ENCODE assay signal across 20 cellular contexts in genomic region chr11:73318501-73319011, GRCh38. TPM values are rescaled to one million over a fixed set of nuclear protein-coding genes. Genes with fewer than 3 reads are reported as not detected.
DNase-seq lines count a peak whose midpoint lies in the region; ATAC-seq and TF ChIP-seq lines count a peak whose summit lies in the region.
"Had no signal": no experiment of that assay in that cellular context is flagged by ENCODE, and none has a peak within 500 bp of the region (broad histone marks: within the 10 kb centered on the region; RNA-seq: fewer than 3 reads in every experiment).

No MANE protein-coding gene starts in this region.

- H3K4me3 Mint-ChIP-seq in mesothelial cell of epicardium, result no peak overlapping the region
- H3K4me3 Mint-ChIP-seq: activated naive CD8-positive, alpha-beta T cell treated with anti-CD3 and anti-CD28 coated beads for 36 hours; activated T-cell treated with anti-CD3 and anti-CD28 coated beads, Interleukin-2, amount 50 U/mL, for 4 hours; central memory CD8-positive, alpha-beta T cell; immature natural killer cell had no signal

- no peak overlapping the region for H3K9ac ChIP-seq in neuronal stem cell (ENCODE audit: low read depth, low read length, poor library complexity)

- no peaks in the 10 kb centered on the region for H3K9me3 Mint-ChIP-seq in mesothelial cell of epicardium
- H3K9me3 Mint-ChIP-seq: activated naive CD8-positive, alpha-beta T cell treated with anti-CD3 and anti-CD28 coated beads for 36 hours; activated T-cell treated with anti-CD3 and anti-CD28 coated beads, Interleukin-2, amount 50 U/mL, for 4 hours; central memory CD8-positive, alpha-beta T cell; immature natural killer cell had no signal

- no peak overlapping the region for H3K4ac ChIP-seq in neuronal stem cell (ENCODE audit: low read length)

- H2BK15ac ChIP-seq in neuronal stem cell (ENCODE audit: low read length), result no peak overlapping the region

- H2AFZ ChIP-seq in neuronal stem cell (ENCODE audit: low read length), result no peak overlapping the region

- no peak overlapping the region for H3K14ac ChIP-seq in neuronal stem cell (ENCODE audit: low read length)

- DNase-seq in DMS 273 (lab: John Stamatoyannopoulos, UW; ENCODE audit: unreplicated experiment) (peak; percentile 46), DMS 273 treated with DMSO at 0.1 percent for 48 hours (lab: John Stamatoyannopoulos, UW) (no peak), caudate nucleus (lab: John Stamatoyannopoulos, UW) (no peak), mesothelial cell of epicardium (ENCODE audit: low spot score in 2 of 2, unreplicated experiment in 2 of 2) (no peak), thyroid gland (peak; percentile 84 to 85), GM10266 (ENCODE audit: extremely low spot score) (no peak), neuronal stem cell (ENCODE audit: low spot score) (no peak)
- DNase-seq: activated CD4-positive, alpha-beta T cell treated with anti-CD3 and anti-CD28 coated beads, Interleukin-2, amount 50 U/mL, for 1 hour; activated naive CD8-positive, alpha-beta T cell treated with anti-CD3 and anti-CD28 coated beads for 36 hours; activated T-cell treated with anti-CD3 and anti-CD28 coated beads, Interleukin-2, amount 50 U/mL, for 4 hours; immature natural killer cell; Karpas-422; NCI-H1417 treated with DMSO at 0.1 percent for 48 hours; stimulated activated CD4-positive, alpha-beta T cell treated with anti-CD3 and anti-CD28 coated beads, Interleukin-15, amount 100 ng/mL, for 24 hours had no signal

- H3K27me3 Mint-ChIP-seq in mesothelial cell of epicardium (ENCODE audit: low read depth), result no peaks in the 10 kb centered on the region
- H3K27me3 Mint-ChIP-seq: activated naive CD8-positive, alpha-beta T cell treated with anti-CD3 and anti-CD28 coated beads for 36 hours had no signal

- H4K8ac ChIP-seq in neuronal stem cell (ENCODE audit: low read depth, low read length), result no peak overlapping the region

- peak overlapping the region; percentile 61 for H3K27ac Mint-ChIP-seq in mesothelial cell of epicardium
- H3K27ac Mint-ChIP-seq: activated naive CD8-positive, alpha-beta T cell treated with anti-CD3 and anti-CD28 coated beads for 36 hours; immature natural killer cell had no signal

- TF ChIP-seq POLR2A in thyroid gland (IDR thresholded peaks at IDR 0.05), result no peak

- H3K4me3 ChIP-seq in thyroid gland (replicated peaks in 1 of 3) (no peak overlapping the region), neuronal stem cell (ENCODE audit: low read length in 2 of 2) (no peak overlapping the region)
- H3K4me3 ChIP-seq: SJSA1 had no signal

- TF ChIP-seq CTCF in mesothelial cell of epicardium (IDR thresholded peaks at IDR 0.05; ENCODE audit: unreplicated experiment) (no peak), thyroid gland (IDR thresholded peaks at IDR 0.05) (peak in 1 of 6 experiments; percentile 5), GM10266 (IDR thresholded peaks at IDR 0.05; ENCODE audit: control insufficient read depth, insufficient read depth, low read depth, missing control alignments) (no peak)

- H3K36me3 Mint-ChIP-seq in mesothelial cell of epicardium, result peaks cover 12% of the 10 kb centered on the region
- H3K36me3 Mint-ChIP-seq: activated naive CD8-positive, alpha-beta T cell treated with anti-CD3 and anti-CD28 coated beads for 36 hours; immature natural killer cell had no signal

- peaks cover 75% of the 10 kb centered on the region for H3K4me1 Mint-ChIP-seq in mesothelial cell of epicardium

- no peak overlapping the region for H2BK120ac ChIP-seq in neuronal stem cell (ENCODE audit: low read depth, low read length)

- H3K27ac ChIP-seq in caudate nucleus (ENCODE audit: low read depth, low read length) (peak overlapping the region; percentile 75), thyroid gland (peak overlapping the region; percentile 79 to 99 (median 97)), neuronal stem cell (replicated peaks; ENCODE audit: low read length) (no peak overlapping the region)
- H3K27ac ChIP-seq: 22Rv1, HL-60, SJSA1 had no signal

- no peak overlapping the region for H3K23ac ChIP-seq in neuronal stem cell (ENCODE audit: low read depth, low read length, poor library complexity)

- no peak overlapping the region for H4K91ac ChIP-seq in neuronal stem cell (ENCODE audit: low read depth, low read length, poor library complexity)

- ATAC-seq in GM18868 (IDR thresholded peaks at IDR 0.05; ENCODE audit: unreplicated experiment), result no peak
- ATAC-seq: activated T-cell treated with anti-CD3 and anti-CD28 coated beads, Interleukin-2, amount 50 U/mL, for 4 hours had no signal

- no peak overlapping the region for H3K4me2 ChIP-seq in neuronal stem cell (ENCODE audit: insufficient read depth, low read length, poor library complexity, severe bottlenecking)

- no peak overlapping the region for H2BK12ac ChIP-seq in neuronal stem cell (ENCODE audit: low read length)

- intact Hi-C loops in thyroid gland (cut with DNase I), result no loop called here

- H3K9me3 ChIP-seq in thyroid gland (no peaks in the 10 kb centered on the region), neuronal stem cell (replicated peaks in 1 of 2; ENCODE audit: control insufficient read depth in 2 of 2, insufficient read depth in 1 of 2, low read depth in 1 of 2, low read length in 2 of 2) (no peaks in the 10 kb centered on the region)
- H3K9me3 ChIP-seq: SJSA1 had no signal

- H3K79me1 ChIP-seq in neuronal stem cell (ENCODE audit: low read depth, low read length), result peaks cover 43% of the 10 kb centered on the region

- no peak overlapping the region for H2AK5ac ChIP-seq in neuronal stem cell (ENCODE audit: low read depth, low read length)

- 31% methylated on average over 8 of the region's 8 CpGs for WGBS in thyroid gland, 2 donors
- WGBS in neuronal stem cell (ENCODE audit: extremely low coverage in 2 of 2, insufficient read length in 2 of 2, insufficient replicate concordance in 1 of 2), 2 donors, result no CpG with 5 or more reads among the region's 8 CpGs

- H3K18ac ChIP-seq in neuronal stem cell (ENCODE audit: low read length), result no peak overlapping the region

- H3K4me1 ChIP-seq in thyroid gland (peaks cover 80 to 100% of the 10 kb centered on the region in 2 donors), neuronal stem cell (ENCODE audit: control insufficient read depth in 2 of 2, insufficient read depth in 1 of 2, low read depth in 1 of 2, low read length in 2 of 2) (peaks cover 45 to 51% of the 10 kb centered on the region in 2 donors)

- no peak overlapping the region for H2BK5ac ChIP-seq in neuronal stem cell (ENCODE audit: low read length)

- H3K27me3 ChIP-seq in thyroid gland, result no peaks in the 10 kb centered on the region
- no peaks in the 10 kb centered on the region for H3K27me3 ChIP-seq in neuronal stem cell (ENCODE audit: control insufficient read depth in 3 of 3, insufficient read depth in 3 of 3, low read depth in 1 of 3, low read length in 3 of 3)
- H3K27me3 ChIP-seq: SJSA1 had no signal

- H3K36me3 ChIP-seq in thyroid gland (no peaks in the 10 kb centered on the region), neuronal stem cell (replicated peaks in 1 of 2; ENCODE audit: control insufficient read depth in 2 of 2, insufficient read depth in 2 of 2, low read length in 2 of 2) (peaks cover 13 to 65% of the 10 kb centered on the region in 2 donors)

RNA-seq across cellular contexts. Expression of gene ARHGEF17, which starts 10.5 kb away (rescaled TPM):
- total RNA-seq in mesothelial cell of epicardium (136 to 150 TPM (median 140 TPM) in 3 replicates), thyroid gland (100 to 1,000 TPM in 1 of 4 donors, 10 to 100 TPM in 3; 54.0 to 125 (median 61.4) TPM)
- 40.1 TPM for polyA plus RNA-seq in neuronal stem cell (2013, experiment 1 of 2)
- 38.9 TPM for polyA plus RNA-seq in neuronal stem cell (2013, experiment 2 of 2)
- polyA plus RNA-seq: immature natural killer cell had no signal

RNA-seq across cellular contexts. Expression of gene P2RY6, which starts 46.4 kb away (rescaled TPM):
- total RNA-seq in mesothelial cell of epicardium (0.36 to 0.51 TPM (median 0.45 TPM) in 3 replicates), thyroid gland (1 to 10 TPM in 3 of 4 donors, under 1 TPM in 1; 0.93 to 4.0 (median 2.8) TPM)
- 0.14 TPM for polyA plus RNA-seq in neuronal stem cell (2013, experiment 1 of 2)
- polyA plus RNA-seq in neuronal stem cell (2013, experiment 2 of 2), result 0.17 TPM
- total RNA-seq: activated naive CD8-positive, alpha-beta T cell treated with anti-CD3 and anti-CD28 coated beads for 36 hours; activated T-cell treated with anti-CD3 and anti-CD28 coated beads, Interleukin-2, amount 50 U/mL, for 4 hours; NCI-H460; SJSA1 had no signal

RNA-seq across cellular contexts. Expression of gene RELT, which starts 57.6 kb away (rescaled TPM):
- total RNA-seq in mesothelial cell of epicardium (5.1 to 5.4 TPM (median 5.3 TPM) in 3 replicates), thyroid gland (1 to 10 TPM; 1.6 to 3.5 (median 1.9) TPM)
- 6.6 TPM for polyA plus RNA-seq in neuronal stem cell (2013, experiment 1 of 2)
- 6.9 TPM for polyA plus RNA-seq in neuronal stem cell (2013, experiment 2 of 2)

Comparison
In these comparisons a context has a peak if more than half of its experiments do, and no peak if none do; other contexts are left out.
1. DNase-seq: peak in DMS 273 (single experiment) and thyroid gland (2 of 2); none in DMS 273 treated with DMSO at 0.1 percent for 48 hours (single experiment), caudate nucleus (0 of 61), mesothelial cell of epicardium (0 of 2), GM10266 (single experiment) and neuronal stem cell (single experiment).